32 cellular contexts compared by ENCODE assay signal in the genomic region with DNA sequence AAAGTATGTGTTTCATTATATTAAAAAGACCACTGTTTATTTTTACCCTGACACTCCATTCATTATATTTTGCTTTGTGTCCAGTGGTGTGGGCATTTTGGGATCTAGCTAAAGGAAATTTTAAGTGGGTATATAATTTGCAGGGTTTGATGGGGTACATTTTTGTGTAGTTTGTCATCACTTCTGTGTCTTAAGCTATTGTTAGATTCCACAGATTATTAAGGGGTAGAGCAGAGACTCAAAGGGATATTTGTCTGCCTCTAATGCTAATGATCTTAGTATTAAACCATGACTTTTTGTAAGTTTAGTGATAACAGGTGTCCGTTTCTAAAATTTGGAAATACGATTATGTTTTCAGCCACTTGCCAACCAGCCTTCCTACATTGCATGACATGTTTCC.
"Had no signal": no experiment of that assay in that cellular context is flagged by ENCODE, and none has a peak within 500 bp of the region (broad histone marks: within the 10 kb centered on the region; RNA-seq: fewer than 3 reads in every experiment).

No MANE protein-coding gene starts in this region.

- FAIRE-seq: TTC549 had no signal

- H3K4me1 ChIP-seq: adrenal gland, ascending aorta, breast epithelium had no signal

- H3K4me3 ChIP-seq: adrenal gland, ascending aorta, body of pancreas, breast epithelium had no signal

- H3K36me3 ChIP-seq: adrenal gland, ascending aorta, brain microvascular endothelial cell, breast epithelium, WERI-Rb-1 had no signal

- H3K27ac ChIP-seq: adrenal gland, ascending aorta, body of pancreas, brain microvascular endothelial cell, breast epithelium, WERI-Rb-1 had no signal

- H3K27me3 ChIP-seq: adrenal gland, ascending aorta, body of pancreas, brain microvascular endothelial cell, breast epithelium had no signal

- DNase-seq: activated CD4-positive, alpha-beta memory T cell treated with anti-CD3 and anti-CD28 coated beads for 36 hours; activated CD4-positive, alpha-beta T cell treated with anti-CD3 and anti-CD28 coated beads for 4 hours; activated CD4-positive, alpha-beta T cell treated with anti-CD3 and anti-CD28 coated beads, Interleukin-2, amount 10 ng/mL, durations not matched to agents 24 days and 14 days; activated CD4-positive, alpha-beta T cell treated with anti-CD3 and anti-CD28 coated beads, Interleukin-2, amount 50 U/mL, for 1 hour; activated CD4-positive, alpha-beta T cell treated with anti-CD3 and anti-CD28 coated beads, Interleukin-2, amount 50 U/mL, for 4 hours; activated CD4-positive, CD25-positive, alpha-beta regulatory T cell treated with anti-CD3 and anti-CD28 coated beads, Interleukin-2, amount 50 U/mL, for 72 hours; activated CD8-positive, alpha-beta memory T cell treated with anti-CD3 and anti-CD28 coated beads, Interleukin-2, amount 50 U/mL, for 4 hours; activated CD8-positive, alpha-beta T cell treated with anti-CD3 and anti-CD28 coated beads for 36 hours; activated effector memory CD4-positive, alpha-beta T cell treated with anti-CD3 and anti-CD28 coated beads, Interleukin-2, amount 50 U/mL, for 16 hours; activated gamma-delta T cell treated with Interleukin-2 at 50 U/mL for 16 hours; activated naive CD4-positive, alpha-beta T cell; activated naive CD4-positive, alpha-beta T cell treated with anti-CD3 and anti-CD28 coated beads for 36 hours; activated naive CD4-positive, alpha-beta T cell treated with anti-CD3 and anti-CD28 coated beads, Interleukin-2, amount 50 U/mL, for 16 hours; activated naive CD8-positive, alpha-beta T cell treated with anti-CD3 and anti-CD28 coated beads for 36 hours; activated T-cell treated with anti-CD3 and anti-CD28 coated beads for 4 hours; activated T-cell treated with anti-CD3 and anti-CD28 coated beads, Interleukin-2, amount 50 U/mL, for 1 hour; activated T-cell treated with anti-CD3 and anti-CD28 coated beads, Interleukin-2, amount 50 U/mL, for 4 hours; activated T-cell treated with anti-CD3 and anti-CD28 coated beads, Interleukin-2, amount 50 U/mL, for 72 hours; adrenal gland; amygdala; anterior cingulate cortex; body of pancreas; brain microvascular endothelial cell; cerebellar nuclear complex; SW 1271; T-helper 1 cell; T-helper 2 cell; T-helper 9 cell; WERI-Rb-1 had no signal

- H3K9me3 ChIP-seq: adrenal gland, body of pancreas, breast epithelium had no signal
